8 cellular contexts compared by ENCODE assay signal in the genomic region with DNA sequence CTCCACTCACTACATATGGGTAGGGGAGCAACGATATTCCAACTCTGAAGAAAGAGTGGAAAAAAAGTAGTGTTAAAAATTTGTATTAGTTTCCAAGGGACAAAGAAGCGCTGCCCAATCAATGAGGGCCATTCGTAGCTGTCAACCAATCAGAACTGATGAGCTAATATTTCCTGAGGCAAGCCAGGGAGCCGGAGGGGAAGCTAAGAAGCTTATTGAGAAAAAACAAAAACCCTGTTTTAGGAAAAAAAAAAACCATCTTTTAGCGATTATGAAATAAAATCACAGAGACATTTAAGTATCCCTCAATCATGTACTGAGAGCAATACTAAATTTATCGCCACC. TPM values are rescaled to one million over a fixed set of nuclear protein-coding genes. Genes with fewer than 3 reads are reported as not detected.
DNase-seq lines count a peak whose midpoint lies in the region; ATAC-seq, FAIRE-seq and TF ChIP-seq lines count a peak whose summit lies in the region.

No MANE protein-coding gene starts in this region.

- in situ Hi-C loops in ACHN (cut with HindIII; ENCODE audit: low pct_ligation_motif_present, low pct_unique_long_range_greater_than_20kb, low sequenced_read_pairs): no loop called here

- peak overlapping the region; percentile 59 to 65 (median 63) for H3K4me3 ChIP-seq in right lobe of liver
- H3K4me3 ChIP-seq in stomach: peak overlapping the region; percentile 41 to 65 (median 58)

- H3K9me3 ChIP-seq in right lobe of liver: no peaks in the 10 kb centered on the region
- no peaks in the 10 kb centered on the region for H3K9me3 ChIP-seq in stomach

- FAIRE-seq in GM18507 (lab: Jason Lieb, UNC): peak; percentile 54

- no peaks in the 10 kb centered on the region for H3K36me3 ChIP-seq in right lobe of liver
- H3K36me3 ChIP-seq in stomach: no peaks in the 10 kb centered on the region

- no peaks in the 10 kb centered on the region for H3K27me3 ChIP-seq in right lobe of liver
- no peaks in the 10 kb centered on the region for H3K27me3 ChIP-seq in stomach

- intact Hi-C loops in right lobe of liver (cut with DNase I): no loop called here
- intact Hi-C loops in stomach (cut with DNase I; ENCODE audit: low total_unique reads): no loop called here

- TF ChIP-seq CTCF in right lobe of liver (IDR thresholded peaks at IDR 0.05) (no peak), stomach (IDR thresholded peaks at IDR 0.05) (no peak)

- peak; percentile 5 to 16 (median 10) for ATAC-seq in right lobe of liver
- ATAC-seq in GM18868 (IDR thresholded peaks at IDR 0.05; ENCODE audit: unreplicated experiment): no peak

- peak overlapping the region; percentile 93 to 94 (median 93) for H3K27ac ChIP-seq in right lobe of liver
- peak overlapping the region in 4 of 5 donors; percentile 93 to 99 (median 98) for H3K27ac ChIP-seq in stomach

- peaks cover 0 to 10% (median 3%) of the 10 kb centered on the region in 4 donors for H3K4me1 ChIP-seq in right lobe of liver
- H3K4me1 ChIP-seq in stomach: peaks cover 8 to 51% (median 30%) of the 10 kb centered on the region in 4 donors

- TF ChIP-seq EP300 in stomach (IDR thresholded peaks at IDR 0.05): no peak

- DNase-seq in ACHN (peak; percentile 86), GM18507 (ENCODE audit: extremely low spot score, insufficient read length, low read depth) (no peak), NCI-H1930 (lab: John Stamatoyannopoulos, UW) (peak; percentile 43 to 44), T1000 (lab: John Stamatoyannopoulos, UW) (peak; percentile 35), ecto neural progenitor cell (ENCODE audit: low spot score) (peak; percentile 62), right lobe of liver (no peak), stomach (peak; percentile 60)

- WGBS in right lobe of liver (ENCODE audit: insufficient coverage, low coverage, low lambda C conversion rate, missing lambda C conversion rate): 9% methylated on average over 6 of the region's 6 CpGs
- 3 to 6% (median 5%) methylated on average over 6 of the region's 6 CpGs for WGBS in stomach, 5 donors

- TF ChIP-seq POLR2A in right lobe of liver (IDR thresholded peaks at IDR 0.05): no peak
- no peak for TF ChIP-seq POLR2A in stomach (IDR thresholded peaks at IDR 0.05)

RNA-seq across cellular contexts. Expression of a gene that starts 59.5 kb away (rescaled TPM):
- total RNA-seq in right lobe of liver (1 to 10 TPM; 3.1 to 7.2 (median 4.5) TPM), stomach (10 to 100 TPM in 2 of 5 donors, 1 to 10 TPM in 3; 4.1 to 11.3 (median 7.8) TPM)
- 1 to 10 TPM; 3.7 to 4.4 (median 4.1) TPM for polyA plus RNA-seq in stomach

Comparison
In these comparisons a context has a peak if more than half of its experiments do, and no peak if none do; other contexts are left out.
1. DNase-seq: peak in ACHN (single experiment), NCI-H1930 (2 of 2), T1000 (single experiment), ecto neural progenitor cell (single experiment) and stomach (single experiment); none in GM18507 (single experiment) and right lobe of liver (0 of 3).